In the genomic region with DNA sequence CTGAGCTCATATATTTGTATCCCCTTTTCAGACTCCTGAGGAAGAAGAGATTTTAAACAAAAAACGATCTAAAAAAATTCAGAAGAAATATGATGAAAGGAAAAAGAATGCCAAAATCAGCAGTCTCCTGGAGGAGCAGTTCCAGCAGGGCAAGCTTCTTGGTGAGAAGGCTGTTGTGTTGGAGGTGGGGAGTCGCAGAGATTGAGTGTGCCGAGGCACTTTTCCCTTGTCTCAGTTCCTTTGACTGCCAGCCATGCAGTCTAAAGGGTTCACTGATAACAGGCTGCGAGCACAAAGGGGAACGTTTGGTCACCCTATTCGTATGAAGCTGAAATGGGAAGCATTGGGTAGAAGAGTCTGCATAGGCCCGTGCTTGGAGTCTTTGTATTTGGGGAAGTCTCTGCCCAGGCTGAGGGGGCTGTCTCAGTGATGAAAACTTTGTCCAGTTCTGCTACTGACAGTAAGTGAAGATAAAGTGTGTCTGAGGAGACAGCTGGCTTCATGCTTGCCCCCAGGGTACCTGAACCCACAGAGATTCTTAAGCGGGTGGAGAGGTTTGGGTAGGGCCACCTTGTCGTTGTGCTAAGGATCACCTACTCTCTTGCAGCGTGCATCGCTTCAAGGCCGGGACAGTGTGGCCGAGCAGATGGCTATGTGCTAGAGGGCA, we compare ENCODE assay signal across 10 cellular contexts. TPM values are rescaled to one million over a fixed set of nuclear protein-coding genes. Genes with fewer than 3 reads are reported as not detected.
DNase-seq lines count a peak whose midpoint lies in the region; ATAC-seq and TF ChIP-seq lines count a peak whose summit lies in the region.
"Had no signal": no experiment of that assay in that cellular context is flagged by ENCODE, and none has a peak within 500 bp of the region (broad histone marks: within the 10 kb centered on the region; RNA-seq: fewer than 3 reads in every experiment).

No MANE protein-coding gene starts in this region.

- no peak overlapping the region for H2BK5ac ChIP-seq in mesenchymal stem cell (ENCODE audit: low read depth, low read length, poor library complexity, severe bottlenecking)

- H3K4me3 ChIP-seq in HL-60 (replicated peaks; ENCODE audit: insufficient read depth, low read length) (peak overlapping the region; percentile 86), mesenchymal stem cell (ENCODE audit: insufficient read depth in 1 of 2, low read depth in 1 of 2, low read length in 2 of 2) (peak overlapping the region in 1 of 2 experiments; percentile 87)

- no peak overlapping the region for H3K4me2 ChIP-seq in mesenchymal stem cell (ENCODE audit: low read length, poor library complexity, severe bottlenecking)

- no peak overlapping the region for H4K91ac ChIP-seq in mesenchymal stem cell (ENCODE audit: low read length)

- no peak overlapping the region for H3K4ac ChIP-seq in mesenchymal stem cell (ENCODE audit: low read depth in 1 of 2, low read length in 2 of 2)

- DNase-seq in CD1c-positive myeloid dendritic cell (ENCODE audit: extremely low spot score) (peak; percentile 88), HL-60 (ENCODE audit: low read depth in 1 of 2, low spot score in 1 of 2) (peak in 1 of 2 experiments; percentile 80), mesenchymal stem cell (no peak), AG08395 (ENCODE audit: low spot score) (no peak)
- DNase-seq in activated effector memory CD4-positive, alpha-beta T cell treated with Interleukin-2 at 50 U/mL for 16 hours, result no peak
- DNase-seq: occipital lobe had no signal

- H2BK12ac ChIP-seq in mesenchymal stem cell (ENCODE audit: low read length in 2 of 2), result no peak overlapping the region

- no peaks in the 10 kb centered on the region for H3K27me3 Mint-ChIP-seq in activated T-helper 17 cell treated with anti-CD3 and anti-CD28 coated beads, Interleukin-2, amount 50 U/mL, for 72 hours

- H2BK120ac ChIP-seq in mesenchymal stem cell (ENCODE audit: low read depth, low read length), result no peak overlapping the region

- no peak overlapping the region for H3K18ac ChIP-seq in mesenchymal stem cell (ENCODE audit: low read depth in 1 of 2, low read length in 2 of 2)

- H3K4me1 ChIP-seq in mesenchymal stem cell (ENCODE audit: control insufficient read depth, insufficient read depth, low read depth, low read length), result peaks cover 18% of the 10 kb centered on the region

- H3K23ac ChIP-seq in mesenchymal stem cell (ENCODE audit: low read length in 2 of 2), result no peak overlapping the region

- no peaks in the 10 kb centered on the region for H3K9me3 Mint-ChIP-seq in activated T-helper 17 cell treated with anti-CD3 and anti-CD28 coated beads, Interleukin-2, amount 50 U/mL, for 72 hours

- H3K9ac ChIP-seq in mesenchymal stem cell (ENCODE audit: low read length), result peak overlapping the region; percentile 96

- H2AK5ac ChIP-seq in mesenchymal stem cell (ENCODE audit: low read length, severe bottlenecking), result no peak overlapping the region

- peak overlapping the region; percentile 98 for H3K4me3 Mint-ChIP-seq in activated T-helper 17 cell treated with anti-CD3 and anti-CD28 coated beads, Interleukin-2, amount 50 U/mL, for 72 hours

- H3K36me3 ChIP-seq in mesenchymal stem cell (ENCODE audit: control insufficient read depth in 1 of 2, insufficient read depth in 2 of 2, low read depth in 1 of 2, low read length in 2 of 2), result peaks cover 46 to 54% of the 10 kb centered on the region in 2 experiments

- no peak overlapping the region for H2BK15ac ChIP-seq in mesenchymal stem cell (ENCODE audit: low read depth, poor library complexity, severe bottlenecking)

- H3K4me1 Mint-ChIP-seq in activated T-helper 17 cell treated with anti-CD3 and anti-CD28 coated beads, Interleukin-2, amount 50 U/mL, for 72 hours, result peaks cover 42% of the 10 kb centered on the region

- H3K14ac ChIP-seq in mesenchymal stem cell (ENCODE audit: low read length in 2 of 2), result no peak overlapping the region

- no peak for ATAC-seq in activated T-helper 17 cell treated with anti-CD3 and anti-CD28 coated beads, Interleukin-2, amount 50 U/mL, for 72 hours (replicated peaks)
- ATAC-seq in GM21515 (IDR thresholded peaks at IDR 0.05; ENCODE audit: unreplicated experiment), result no peak
- no peak for ATAC-seq in GM21528 (IDR thresholded peaks at IDR 0.05; ENCODE audit: low FRiP score, unreplicated experiment)

- no peak overlapping the region for H2AFZ ChIP-seq in mesenchymal stem cell (ENCODE audit: low read depth, low read length)

- no peaks in the 10 kb centered on the region for H3K9me3 ChIP-seq in mesenchymal stem cell (ENCODE audit: control insufficient read depth, low read length)

- H3K36me3 Mint-ChIP-seq in activated T-helper 17 cell treated with anti-CD3 and anti-CD28 coated beads, Interleukin-2, amount 50 U/mL, for 72 hours (ENCODE audit: low read depth), result peaks cover 87% of the 10 kb centered on the region

- no peak overlapping the region for H4K8ac ChIP-seq in mesenchymal stem cell (ENCODE audit: low read length)

- H3K27me3 ChIP-seq in HL-60 (ENCODE audit: insufficient read depth, poor library complexity, severe bottlenecking), result no peaks in the 10 kb centered on the region
- no peaks in the 10 kb centered on the region for H3K27me3 ChIP-seq in mesenchymal stem cell (ENCODE audit: control insufficient read depth in 1 of 2, insufficient read depth in 1 of 2, low read length in 2 of 2)

- TF ChIP-seq CTCF in HL-60 (IDR thresholded peaks at IDR 0.05; ENCODE audit: insufficient read depth, low read length), result no peak

- WGBS in mesenchymal stem cell, result 93% methylated on average over 13 of the region's 13 CpGs

- H3K27ac ChIP-seq in HL-60 (replicated peaks) (peak overlapping the region; percentile 93), mesenchymal stem cell (ENCODE audit: low read length, poor library complexity, severe bottlenecking) (no peak overlapping the region)

- H3K79me1 ChIP-seq in mesenchymal stem cell (replicated peaks; ENCODE audit: low read length, poor library complexity, severe bottlenecking), result no peaks in the 10 kb centered on the region

- peak overlapping the region; percentile 98 for H3K27ac Mint-ChIP-seq in activated T-helper 17 cell treated with anti-CD3 and anti-CD28 coated beads, Interleukin-2, amount 50 U/mL, for 72 hours

RNA-seq across cellular contexts. Expression of a gene that starts 2.8 kb away (rescaled TPM):
- total RNA-seq in activated T-helper 17 cell treated with anti-CD3 and anti-CD28 coated beads, Interleukin-2, amount 50 U/mL, for 72 hours, result 1,000 to 10,000 TPM; 2,475 to 3,183 TPM
- 4,725 TPM for polyA plus RNA-seq in mesenchymal stem cell (2013, experiment 1 of 2)
- 4,884 TPM for polyA plus RNA-seq in mesenchymal stem cell (2013, experiment 2 of 2)

RNA-seq across cellular contexts. Expression of a gene that starts 9.9 kb away (rescaled TPM):
- 1 to 10 TPM in 1 of 2 donors, under 1 TPM in 1; 0.97 to 2.0 TPM for total RNA-seq in activated T-helper 17 cell treated with anti-CD3 and anti-CD28 coated beads, Interleukin-2, amount 50 U/mL, for 72 hours
- polyA plus RNA-seq in mesenchymal stem cell (2013, experiment 1 of 2), result 0.10 TPM
- polyA plus RNA-seq in mesenchymal stem cell (2013, experiment 2 of 2), result 0.05 TPM
- total RNA-seq: glomerular endothelial cell had no signal

RNA-seq across cellular contexts. Expression of a gene that starts 22.1 kb away (rescaled TPM):
- total RNA-seq in activated T-helper 17 cell treated with anti-CD3 and anti-CD28 coated beads, Interleukin-2, amount 50 U/mL, for 72 hours, result 10 to 100 TPM; 58.7 to 92.0 TPM
- 28.1 TPM for polyA plus RNA-seq in mesenchymal stem cell (2013, experiment 1 of 2)
- 26.8 TPM for polyA plus RNA-seq in mesenchymal stem cell (2013, experiment 2 of 2)

RNA-seq across cellular contexts. Expression of a gene that starts 29.0 kb away (rescaled TPM):
- total RNA-seq in activated T-helper 17 cell treated with anti-CD3 and anti-CD28 coated beads, Interleukin-2, amount 50 U/mL, for 72 hours, result 1 to 10 TPM in 1 of 2 donors, under 1 TPM in 1; 0.56 to 1.2 TPM
- 0.08 TPM for polyA plus RNA-seq in mesenchymal stem cell (2013, experiment 1 of 2)
- 0.11 TPM for polyA plus RNA-seq in mesenchymal stem cell (2013, experiment 2 of 2)
- total RNA-seq: occipital lobe had no signal

RNA-seq across cellular contexts. Expression of a gene that starts 30.2 kb away (rescaled TPM):
- total RNA-seq in activated T-helper 17 cell treated with anti-CD3 and anti-CD28 coated beads, Interleukin-2, amount 50 U/mL, for 72 hours, result 10 to 100 TPM; 15.9 to 62.7 TPM
- 22.8 TPM for polyA plus RNA-seq in mesenchymal stem cell (2013, experiment 1 of 2)
- polyA plus RNA-seq in mesenchymal stem cell (2013, experiment 2 of 2), result 20.2 TPM
